ENCODE assay signal across 8 cellular contexts in genomic region chr7:66739477-66739876, GRCh38. TPM values are rescaled to one million over a fixed set of nuclear protein-coding genes. Genes with fewer than 3 reads are reported as not detected.
DNase-seq lines count a peak whose midpoint lies in the region; ATAC-seq and TF ChIP-seq lines count a peak whose summit lies in the region.

No MANE protein-coding gene starts in this region.

- no TSS peak for BruUV-seq in PC-9 (replicated peaks; lab: Mats Ljungman, UMichigan)

- no peaks in the 10 kb centered on the region; the same call in 1 of the 2 replicates for H4K20me1 ChIP-seq in PC-9 (ENCODE audit: insufficient read depth)

- H3K36me3 ChIP-seq in PC-9 (ENCODE audit: low read depth) (no peaks in the 10 kb centered on the region), esophagus (ENCODE audit: control insufficient read depth in 2 of 2, insufficient read depth in 2 of 2, low read length in 1 of 2) (no peaks in the 10 kb centered on the region), rectal smooth muscle tissue (ENCODE audit: control insufficient read depth, insufficient read depth, low read length) (no peaks in the 10 kb centered on the region)

- H3K27ac ChIP-seq in PC-9 (peak overlapping the region; percentile 62), esophagus (ENCODE audit: low read depth in 2 of 2, low read length in 1 of 2) (peak overlapping the region; percentile 95 to 99), rectal smooth muscle tissue (ENCODE audit: low read depth, low read length) (no peak overlapping the region)

- H3K4me1 ChIP-seq in PC-9 (replicated peaks; ENCODE audit: insufficient read depth): peaks cover 13% of the 10 kb centered on the region; the same call in 1 of the 2 replicates
- H3K4me1 ChIP-seq in esophagus (ENCODE audit: control insufficient read depth in 2 of 2, insufficient read depth in 2 of 2, low read length in 1 of 2): peaks cover 0 to 4% of the 10 kb centered on the region in 2 donors
- peaks cover 4% of the 10 kb centered on the region for H3K4me1 ChIP-seq in rectal smooth muscle tissue (ENCODE audit: control insufficient read depth, insufficient read depth, low read length)

- peaks cover 11% of the 10 kb centered on the region for H3F3A ChIP-seq in PC-9 (ENCODE audit: insufficient read depth, low read depth)

- peak in 1 of 2 experiments; percentile 18 for DNase-seq in PC-9
- no peak for DNase-seq in stimulated activated CD8-positive, alpha-beta memory T cell treated with anti-CD3 and anti-CD28 coated beads, Interleukin-4, amount 100 ng/mL, for 48 hours
- no peak for DNase-seq in SW480 (ENCODE audit: low spot score)

- CTCF ChIA-PET in PC-9 (lab: Charles Lee): interaction anchor here (0.6 to 0.7 kb wide), 3 partner anchors 182 to 410 kb away, joined by 3 to 9 read pairs (median 7); no protein-coding TSS in a partner anchor

- intact Hi-C loops in PC-9 (cut with micrococcal nuclease; ENCODE audit: unreplicated experiment): no loop called here

- peak overlapping the region; percentile 76 for H2AFZ ChIP-seq in PC-9

- H3K9me3 ChIP-seq in PC-9 (ENCODE audit: insufficient read depth, low read depth): no peaks in the 10 kb centered on the region
- no peaks in the 10 kb centered on the region for H3K9me3 ChIP-seq in esophagus (ENCODE audit: control insufficient read depth in 2 of 2, insufficient read depth in 1 of 2, low read depth in 1 of 2, low read length in 1 of 2)

- H3K4me3 ChIP-seq in GM08714 (ENCODE audit: low read length): peak overlapping the region; percentile 78
- H3K4me3 ChIP-seq in PC-9: peak overlapping the region; percentile 71
- peak overlapping the region; percentile 65 to 99 for H3K4me3 ChIP-seq in esophagus (ENCODE audit: low read depth in 1 of 2, low read length in 2 of 2)
- H3K4me3 ChIP-seq in rectal smooth muscle tissue (ENCODE audit: low read length): peak overlapping the region; percentile 95

- POLR2A ChIA-PET in PC-9 (lab: Charles Lee; ENCODE audit: unreplicated experiment): interaction anchor here (0.6 to 0.8 kb wide), 4 partner anchors 105 to 1701 kb away, joined by 3 to 27 read pairs (median 6); no protein-coding TSS in a partner anchor

- no peak overlapping the region for H3K9ac ChIP-seq in rectal smooth muscle tissue (ENCODE audit: low read length)

- H3K27me3 ChIP-seq in PC-9 (ENCODE audit: insufficient read depth, low read depth) (no peaks in the 10 kb centered on the region), esophagus (ENCODE audit: control insufficient read depth in 1 of 2, insufficient read depth in 2 of 2, low read length in 2 of 2) (no peaks in the 10 kb centered on the region), rectal smooth muscle tissue (ENCODE audit: control insufficient read depth, insufficient read depth, low read length) (no peaks in the 10 kb centered on the region)

- peak overlapping the region; percentile 84 for H3K4me2 ChIP-seq in PC-9

- peaks cover 55% of the 10 kb centered on the region for H3K79me2 ChIP-seq in PC-9 (ENCODE audit: low read depth)

- no peaks in the 10 kb centered on the region for H3K9me2 ChIP-seq in PC-9 (ENCODE audit: insufficient read depth)

- 72 to 77% methylated on average over 14 of the region's 14 CpGs for WGBS in esophagus, 2 donors

- ATAC-seq in HG02870 (IDR thresholded peaks at IDR 0.05; ENCODE audit: unreplicated experiment) (no peak), HG02623 (IDR thresholded peaks at IDR 0.05; ENCODE audit: unreplicated experiment) (no peak)

- TF ChIP-seq CTCF in PC-9 (conservative IDR thresholded peaks at IDR 0.05): no peak

RNA-seq across cellular contexts. Expression of gene RABGEF1, which starts 1.1 kb away (rescaled TPM):
- 31.2 and 35.2 TPM in 2 replicates for total RNA-seq in PC-9 (2021)
- 10 to 100 TPM; 18.5 to 21.3 TPM for polyA plus RNA-seq in esophagus
